ENCODE assay signal across 9 cellular contexts in the genomic region with DNA sequence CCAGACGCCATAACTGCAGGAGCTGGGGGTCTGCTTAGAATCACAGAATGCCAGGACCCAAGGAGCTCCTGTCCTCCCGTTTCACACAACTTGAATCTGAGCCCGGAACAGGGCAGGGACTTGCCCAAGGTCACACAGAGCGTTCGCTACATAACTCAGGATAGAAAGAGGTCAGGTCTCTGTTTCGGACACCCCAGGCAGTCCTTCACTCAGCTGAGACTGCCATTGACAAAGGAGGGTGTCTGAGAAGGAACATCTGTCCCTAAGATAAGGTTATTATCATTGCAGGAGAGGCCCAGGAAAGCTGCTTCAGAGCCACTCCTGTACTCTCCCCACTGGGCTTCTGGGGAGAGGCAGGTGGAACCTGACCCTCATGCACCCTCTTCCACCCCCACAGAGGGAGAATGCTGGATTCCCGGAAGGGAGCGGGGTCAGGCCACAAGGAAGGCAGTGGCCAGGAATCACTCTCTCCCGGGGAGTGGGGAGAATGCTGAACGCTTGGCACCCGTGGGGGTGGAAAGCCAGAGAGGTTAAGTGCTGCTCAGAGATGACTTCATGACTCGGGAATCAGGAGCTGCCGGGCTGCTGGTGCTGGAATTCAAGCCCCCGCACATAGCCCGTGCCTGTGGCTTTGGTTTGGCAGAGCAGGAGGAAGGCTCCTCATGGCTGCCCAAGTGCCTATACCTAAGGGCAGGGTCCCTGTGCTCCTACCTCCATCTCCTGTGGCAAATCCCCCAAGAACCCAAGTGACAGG. TPM values are rescaled to one million over a fixed set of nuclear protein-coding genes. Genes with fewer than 3 reads are reported as not detected.
A peak's percentile ranks its signal among the peaks of the same experiment; 100 is the strongest.
DNase-seq lines count a peak whose midpoint lies in the region; ATAC-seq and TF ChIP-seq lines count a peak whose summit lies in the region.
"Had no signal": no experiment of that assay in that cellular context is flagged by ENCODE, and none has a peak within 500 bp of the region (broad histone marks: within the 10 kb centered on the region; RNA-seq: fewer than 3 reads in every experiment).

No MANE protein-coding gene starts in this region.

- no peaks in the 10 kb centered on the region for H3K4me1 Mint-ChIP-seq in CD8-positive, alpha-beta T cell (ENCODE audit: low read depth)
- H3K4me1 Mint-ChIP-seq: B cell had no signal

- no peak overlapping the region for H2AFZ ChIP-seq in PC-3 (ENCODE audit: low read length)

- POLR2A ChIA-PET in PC-3 (lab: Charles Lee; ENCODE audit: unreplicated experiment) = interaction anchor here (0.6 to 1.0 kb wide), 4 partner anchors 11 to 441 kb away, joined by 3 read pairs; a partner anchor contains a TSS
- POLR2A ChIA-PET in CD8-positive, alpha-beta T cell (lab: Charles Lee) = interaction anchor here (1.2 kb wide), 1 partner anchor 25 kb away, joined by 3 read pairs; a partner anchor contains a TSS

- intact Hi-C loops in PC-3 (cut with micrococcal nuclease) = loop anchor here (2.0 kb wide), 1 partner anchor 25 kb away; a partner anchor contains a TSS
- intact Hi-C loops in CD8-positive, alpha-beta T cell (cut with DNase I, micrococcal nuclease) = no loop called here

- H3K27me3 ChIP-seq in PC-3 (ENCODE audit: low read length) = no peaks in the 10 kb centered on the region
- no peaks in the 10 kb centered on the region for H3K27me3 ChIP-seq in CD8-positive, alpha-beta T cell (ENCODE audit: insufficient read depth, low read length)

- H3K4me1 ChIP-seq in PC-3 (ENCODE audit: insufficient read depth, low read length) = peaks cover 70% of the 10 kb centered on the region
- H3K4me1 ChIP-seq in CD8-positive, alpha-beta T cell (ENCODE audit: insufficient read depth, low read length) = no peaks in the 10 kb centered on the region

- no peaks in the 10 kb centered on the region for H3K9me3 Mint-ChIP-seq in CD8-positive, alpha-beta T cell

- H3K4me3 ChIP-seq in PC-3 (ENCODE audit: low read length) (peak overlapping the region; percentile 15; the same call in 1 of the 2 replicates), epithelial cell of proximal tubule (ENCODE audit: low read depth, low read length) (peak overlapping the region; percentile 32)
- H3K4me3 ChIP-seq in CD8-positive, alpha-beta T cell (ENCODE audit: low read depth, low read length) = no peak overlapping the region

- no peaks in the 10 kb centered on the region for H3K36me3 Mint-ChIP-seq in CD8-positive, alpha-beta T cell

- peaks cover 16% of the 10 kb centered on the region; the same call in 1 of the 2 replicates for H4K20me1 ChIP-seq in PC-3 (ENCODE audit: low read length)

- no TSS peak for BruUV-seq in PC-3 (replicated peaks; lab: Mats Ljungman, UMichigan)

- no peak overlapping the region for H3K27ac Mint-ChIP-seq in CD8-positive, alpha-beta T cell
- H3K27ac Mint-ChIP-seq: B cell had no signal

- peak overlapping the region; percentile 56 for H3K9ac ChIP-seq in PC-3 (ENCODE audit: low read length)

- no peak overlapping the region for H3K4me3 Mint-ChIP-seq in CD8-positive, alpha-beta T cell
- H3K4me3 Mint-ChIP-seq: B cell had no signal

- no peaks in the 10 kb centered on the region for H3K9me3 ChIP-seq in PC-3 (ENCODE audit: low read length)
- no peaks in the 10 kb centered on the region for H3K9me3 ChIP-seq in CD8-positive, alpha-beta T cell (ENCODE audit: low read length)

- peaks cover 14% of the 10 kb centered on the region for H3F3A ChIP-seq in PC-3 (ENCODE audit: low read length, unreplicated experiment)

- DNase-seq in A172 (ENCODE audit: low spot score) (peak; percentile 88), PC-3 (peak; percentile 78), epithelial cell of proximal tubule (ENCODE audit: low read depth) (no peak), mucosa of gallbladder (ENCODE audit: low spot score) (peak; percentile 81), GF-D8 (lab: John Stamatoyannopoulos, UW) (no peak)
- no peak for DNase-seq in CD8-positive, alpha-beta T cell

- H3K27me3 Mint-ChIP-seq in CD8-positive, alpha-beta T cell (ENCODE audit: low read depth) = no peaks in the 10 kb centered on the region

- peaks cover 81% of the 10 kb centered on the region for H3K79me2 ChIP-seq in PC-3 (ENCODE audit: low read length)

- H3K27ac ChIP-seq in PC-3 (ENCODE audit: low read length) = peak overlapping the region; percentile 95
- no peak overlapping the region for H3K27ac ChIP-seq in CD8-positive, alpha-beta T cell (ENCODE audit: low read depth, low read length)

- H3K9me2 ChIP-seq in PC-3 (replicated peaks; ENCODE audit: low read length) = no peaks in the 10 kb centered on the region

- CTCF ChIA-PET in PC-3 (lab: Charles Lee) = interaction anchor here (0.6 to 1.5 kb wide), 3 partner anchors 25 to 100 kb away, joined by 4 to 5 read pairs (median 4); a partner anchor contains a TSS
- CTCF ChIA-PET in CD8-positive, alpha-beta T cell (lab: Charles Lee) = interaction anchor here (0.7 to 2.4 kb wide), 4 partner anchors 10 to 434 kb away, joined by 3 to 14 read pairs (median 4); a partner anchor contains a TSS

- peak; percentile 11 for ATAC-seq in PC-3
- ATAC-seq in GM19035 (IDR thresholded peaks at IDR 0.05; ENCODE audit: unreplicated experiment) = no peak
- ATAC-seq in CD8-positive, alpha-beta T cell = no peak
- no peak for ATAC-seq in GM19452 (IDR thresholded peaks at IDR 0.05; ENCODE audit: unreplicated experiment)

- TF ChIP-seq CTCF in PC-3 (conservative IDR thresholded peaks at IDR 0.05; ENCODE audit: low read depth, low read length) = no peak
- peak; percentile 3 for TF ChIP-seq CTCF in epithelial cell of proximal tubule (conservative IDR thresholded peaks at IDR 0.05; ENCODE audit: low read depth, low read length)
- TF ChIP-seq CTCF in CD8-positive, alpha-beta T cell (IDR thresholded peaks at IDR 0.05) = no peak

- H3K36me3 ChIP-seq in PC-3 (ENCODE audit: low read depth, low read length) = peaks cover 48% of the 10 kb centered on the region
- no peaks in the 10 kb centered on the region for H3K36me3 ChIP-seq in CD8-positive, alpha-beta T cell (ENCODE audit: insufficient read depth, low read length)

- peak overlapping the region; percentile 68 for H3K4me2 ChIP-seq in PC-3 (ENCODE audit: low read length)

RNA-seq across cellular contexts. Expression of a gene that starts 10.7 kb away (rescaled TPM):
- 42.4 and 43.9 TPM in 2 replicates for total RNA-seq in A172 (2014; rRNA removed; shearing (Covaris generic))
- total RNA-seq in PC-3 (2014; rRNA removed) = 134 and 167 TPM in 2 replicates
- 153 and 239 TPM in 2 replicates for total RNA-seq in epithelial cell of proximal tubule
- total RNA-seq in mucosa of gallbladder = 118 TPM
- 1 to 10 TPM; 1.1 TPM for total RNA-seq in CD8-positive, alpha-beta T cell
- total RNA-seq: B cell had no signal

RNA-seq across cellular contexts. Expression of a gene that starts 25.4 kb away (rescaled TPM):
- total RNA-seq in A172 (2014; rRNA removed; shearing (Covaris generic)) = 14.5 and 18.6 TPM in 2 replicates
- total RNA-seq in PC-3 (2014; rRNA removed) (32.5 and 45.2 TPM in 2 replicates), epithelial cell of proximal tubule (22.6 and 30.3 TPM in 2 replicates), mucosa of gallbladder (41.3 TPM)
- 100 to 1,000 TPM; 111 to 116 TPM for total RNA-seq in CD8-positive, alpha-beta T cell

RNA-seq across cellular contexts. Expression of a gene that starts 29.4 kb away (rescaled TPM):
- total RNA-seq in A172 (2014; rRNA removed; shearing (Covaris generic)) = not detected in 2 replicates
- total RNA-seq in PC-3 (2014; rRNA removed) (0.33 TPM in 1 of 2 replicates, not detected in the other), epithelial cell of proximal tubule (not detected in 2 replicates), mucosa of gallbladder (0.09 TPM)
- not detected for total RNA-seq in CD8-positive, alpha-beta T cell
- total RNA-seq: B cell had no signal

RNA-seq across cellular contexts. Expression of a gene that starts 30.9 kb away (rescaled TPM):
- not detected in 2 replicates for total RNA-seq in A172 (2014; rRNA removed; shearing (Covaris generic))
- total RNA-seq in PC-3 (2014; rRNA removed) = not detected in 2 replicates
- total RNA-seq in epithelial cell of proximal tubule = not detected in 2 replicates
- 0.26 TPM for total RNA-seq in mucosa of gallbladder
- total RNA-seq in CD8-positive, alpha-beta T cell = not detected
- total RNA-seq: B cell had no signal

RNA-seq across cellular contexts. Expression of a gene that starts 40.6 kb away (rescaled TPM):
- not detected in 2 replicates for total RNA-seq in A172 (2014; rRNA removed; shearing (Covaris generic))
- total RNA-seq in PC-3 (2014; rRNA removed) (not detected in 2 replicates), epithelial cell of proximal tubule (not detected in 2 replicates), mucosa of gallbladder (not detected)
- under 1 TPM in 1 of 2 experiments, not detected in 1; 0.31 TPM for total RNA-seq in CD8-positive, alpha-beta T cell
- total RNA-seq: B cell had no signal

Comparison
In these comparisons a context has a peak if more than half of its experiments do, and no peak if none do; other contexts are left out.
1. DNase-seq: peak in A172 (single experiment), PC-3 (single experiment) and mucosa of gallbladder (single experiment); none in epithelial cell of proximal tubule (single experiment), GF-D8 (single experiment) and CD8-positive, alpha-beta T cell (0 of 7).
2. RNA of a gene that starts 10.7 kb away (total RNA-seq): 153 to 239 TPM in epithelial cell of proximal tubule, 134 to 167 TPM in PC-3, 118 TPM in mucosa of gallbladder (single experiment) and 42.4 to 43.9 TPM in A172; 1.1 TPM in CD8-positive, alpha-beta T cell; every median in the first group is over 10 times any median in the second.